In the genomic region with DNA sequence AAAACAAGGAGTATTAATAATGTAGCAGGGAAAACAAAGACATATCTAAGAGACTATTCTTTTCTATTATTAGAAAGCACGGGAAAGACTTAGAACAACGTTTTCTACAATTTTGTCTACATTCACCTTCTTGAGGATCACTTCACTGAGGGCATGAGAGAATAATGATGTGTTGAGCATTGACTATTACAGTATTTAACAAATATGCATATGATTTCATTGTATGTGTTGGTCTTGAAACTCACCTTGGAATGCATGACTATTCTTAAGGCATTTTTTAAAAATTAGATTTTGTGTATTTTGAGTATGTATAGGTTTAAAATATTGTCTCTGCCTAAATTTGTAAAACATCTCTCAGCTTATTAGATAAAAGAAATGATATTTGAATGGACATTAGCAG, we compare ENCODE assay signal across 7 cellular contexts. TPM values are rescaled to one million over a fixed set of nuclear protein-coding genes. Genes with fewer than 3 reads are reported as not detected.
DNase-seq lines count a peak whose midpoint lies in the region; ATAC-seq and TF ChIP-seq lines count a peak whose summit lies in the region.

No MANE protein-coding gene starts in this region.

- no peak for TF ChIP-seq POLR2A in gastrocnemius medialis (IDR thresholded peaks at IDR 0.05)

- H3K4me1 Mint-ChIP-seq in H9: peaks cover 24 to 34% of the 10 kb centered on the region in 2 experiments

- no CpG with 5 or more reads among the region's 2 CpGs for WGBS in H9 (ENCODE audit: extremely low coverage, insufficient read length, low lambda C conversion rate)

- no peaks in the 10 kb centered on the region for H3K9me3 ChIP-seq in H9 (ENCODE audit: control insufficient read depth, low read depth, low read length)
- no peaks in the 10 kb centered on the region for H3K9me3 ChIP-seq in SK-N-MC (ENCODE audit: low read depth, low read length)
- H3K9me3 ChIP-seq in gastrocnemius medialis: no peaks in the 10 kb centered on the region

- peaks cover 7% of the 10 kb centered on the region; the same call in 1 of the 2 replicates for H3K36me3 ChIP-seq in SK-N-MC (ENCODE audit: insufficient read depth, low read length)
- no peaks in the 10 kb centered on the region for H3K36me3 ChIP-seq in gastrocnemius medialis

- no peak for ATAC-seq in gastrocnemius medialis
- no peak for ATAC-seq in GM21423 (IDR thresholded peaks at IDR 0.05; ENCODE audit: unreplicated experiment)
- ATAC-seq in GM18873 (IDR thresholded peaks at IDR 0.05; ENCODE audit: low FRiP score, unreplicated experiment): no peak

- peak overlapping the region in 1 of 3 experiments; percentile 14; a peak in 1 of 7 replicates for H3K27ac Mint-ChIP-seq in H9

- peak overlapping the region; percentile 64 for H3K4me2 ChIP-seq in H9 (ENCODE audit: insufficient read depth, insufficient read length, low read length)

- no peak overlapping the region for H3K23ac ChIP-seq in H9 (ENCODE audit: insufficient read length, low read depth, low read length)

- H3K27me3 ChIP-seq in H9 (ENCODE audit: insufficient read depth, low read length) (no peaks in the 10 kb centered on the region), gastrocnemius medialis (no peaks in the 10 kb centered on the region)

- H3T11ph ChIP-seq in H9 (ENCODE audit: low read length): no peak overlapping the region

- H3K14ac ChIP-seq in H9 (ENCODE audit: insufficient read depth, low read length): no peak overlapping the region

- peaks cover 6% of the 10 kb centered on the region for H3K23me2 ChIP-seq in H9 (ENCODE audit: insufficient read length, low read depth, low read length, poor library complexity, severe bottlenecking)

- no peak overlapping the region for H3K27ac ChIP-seq in H9 (ENCODE audit: insufficient read length, low read depth, low read length)
- H3K27ac ChIP-seq in SK-N-MC: no peak overlapping the region
- peak overlapping the region; percentile 93 to 96 (median 95) for H3K27ac ChIP-seq in gastrocnemius medialis

- H3K56ac ChIP-seq in H9 (ENCODE audit: insufficient read length, low read depth, low read length): no peak overlapping the region

- H3K4me3 Mint-ChIP-seq in H9: peak overlapping the region; percentile 83 to 88

- H3K18ac ChIP-seq in H9 (ENCODE audit: insufficient read length, low read depth, low read length): no peak overlapping the region

- H3K79me1 ChIP-seq in H9 (ENCODE audit: insufficient read depth, low read depth, low read length, poor library complexity, severe bottlenecking): no peaks in the 10 kb centered on the region

- H4K8ac ChIP-seq in H9 (replicated peaks; ENCODE audit: insufficient read length, low read depth, low read length): no peak overlapping the region

- H3K9ac ChIP-seq in H9 (ENCODE audit: extremely low read depth, insufficient read length, low read length): no peak overlapping the region
- H3K9ac ChIP-seq in SK-N-MC (ENCODE audit: insufficient read length): peak overlapping the region; percentile 82

- H2AK5ac ChIP-seq in H9 (ENCODE audit: insufficient read length, low read length): no peak overlapping the region

- peak overlapping the region; percentile 99 for H3K4me3 ChIP-seq in SK-N-MC
- peak overlapping the region; percentile 71 for H3K4me3 ChIP-seq in epithelial cell of esophagus (ENCODE audit: low read length)
- H3K4me3 ChIP-seq in gastrocnemius medialis: peak overlapping the region; percentile 70 to 94 (median 74)

- TF ChIP-seq CTCF in H9 (conservative IDR thresholded peaks at IDR 0.05): no peak
- no peak for TF ChIP-seq CTCF in epithelial cell of esophagus (IDR thresholded peaks at IDR 0.05; ENCODE audit: insufficient read depth, low read depth, low read length, missing control alignments)
- TF ChIP-seq CTCF in gastrocnemius medialis (IDR thresholded peaks at IDR 0.05 in 4 of 5, conservative IDR thresholded peaks at IDR 0.05 in 1 of 5): no peak

- H2AFZ ChIP-seq in H9 (ENCODE audit: low read length): no peak overlapping the region

- H4K20me1 ChIP-seq in H9 (ENCODE audit: control insufficient read depth, insufficient read depth, insufficient read length): no peaks in the 10 kb centered on the region

- H2BK5ac ChIP-seq in H9 (ENCODE audit: insufficient read length, low read length): no peak overlapping the region

- in situ Hi-C loops in gastrocnemius medialis (cut with MboI; ENCODE audit: low sequenced_read_pairs in 4 of 4): loop anchor here in 2 of 4 donors (25.0 kb wide), 2 partner anchors 238 to 263 kb away; a partner anchor contains a TSS

- H4K91ac ChIP-seq in H9 (ENCODE audit: insufficient read length, low read depth, low read length): no peak overlapping the region

- no peak overlapping the region for H3K4ac ChIP-seq in H9 (ENCODE audit: low read depth, low read length)

- no peak overlapping the region for H2BK120ac ChIP-seq in H9 (ENCODE audit: low read depth, low read length, poor library complexity, severe bottlenecking)

- H3K9me3 Mint-ChIP-seq in H9: no peaks in the 10 kb centered on the region

- no peaks in the 10 kb centered on the region for H3K4me1 ChIP-seq in H9 (ENCODE audit: insufficient read depth, low read length)
- peaks cover 42 to 51% of the 10 kb centered on the region in 2 donors for H3K4me1 ChIP-seq in gastrocnemius medialis

- intact Hi-C loops in gastrocnemius medialis (cut with DNase I; ENCODE audit: low total_unique reads): loop anchor here (10.0 kb wide), 2 partner anchors 106 to 454 kb away; a partner anchor contains a TSS

- no peak overlapping the region for H4K5ac ChIP-seq in H9 (ENCODE audit: insufficient read length, low read depth, low read length)

- H2BK12ac ChIP-seq in H9 (ENCODE audit: insufficient read length, low read depth, low read length): no peak overlapping the region

- no peak overlapping the region for H2BK15ac ChIP-seq in H9 (ENCODE audit: low read depth, low read length)

- H3K36me3 Mint-ChIP-seq in H9 (ENCODE audit: insufficient read depth in 1 of 3, low read depth in 3 of 3): peaks cover 0 to 2% (median 0%) of the 10 kb centered on the region in 3 experiments; a peak in 2 of 7 replicates

- H2BK20ac ChIP-seq in H9 (ENCODE audit: low read depth, low read length, poor library complexity, severe bottlenecking): no peak overlapping the region

- DNase-seq in H9 (no peak), SK-N-MC (ENCODE audit: low read depth, low spot score) (no peak), epithelial cell of esophagus (ENCODE audit: low read depth) (peak; percentile 33), gastrocnemius medialis (no peak), ecto neural progenitor cell (ENCODE audit: low spot score) (no peak)

- no peaks in the 10 kb centered on the region for H3K27me3 Mint-ChIP-seq in H9 (ENCODE audit: low read depth)

- 0 out of 2 replicates have a peak, but pooled peaks cover 1% of the 10 kb centered on the region for H3K79me2 ChIP-seq in H9 (ENCODE audit: insufficient read depth, low read length)

RNA-seq across cellular contexts. Expression of a gene that starts 1.2 kb away (rescaled TPM):
- 4.7 and 5.5 TPM in 2 replicates for total RNA-seq in H9 (2021)
- total RNA-seq in gastrocnemius medialis: 10 to 100 TPM in 2 of 4 donors, 1 to 10 TPM in 2; 8.5 to 19.6 (median 12.4) TPM

Comparison
In these comparisons a context has a peak if more than half of its experiments do, and no peak if none do; other contexts are left out.
1. H3K27ac ChIP-seq: peak in gastrocnemius medialis (4 of 4); none in H9 (single experiment) and SK-N-MC (single experiment).
2. Peak in every context shown above with its lines, with median percentiles within 50 percentile points of each other: H3K4me3 ChIP-seq.